In genomic region chr3:141860086-141860669, GRCh38 we compare ENCODE assay signal across 26 cellular contexts. TPM values are rescaled to one million over a fixed set of nuclear protein-coding genes. Genes with fewer than 3 reads are reported as not detected.
A peak's percentile ranks its signal among the peaks of the same experiment; 100 is the strongest.
DNase-seq lines count a peak whose midpoint lies in the region; ATAC-seq, FAIRE-seq and TF ChIP-seq lines count a peak whose summit lies in the region.
"Had no signal": no experiment of that assay in that cellular context is flagged by ENCODE, and none has a peak within 500 bp of the region (broad histone marks: within the 10 kb centered on the region; RNA-seq: fewer than 3 reads in every experiment).

No MANE protein-coding gene starts in this region.

- no peak overlapping the region for H3K9ac ChIP-seq in K562 (ENCODE audit: insufficient read depth in 1 of 2, low read depth in 2 of 2, low read length in 2 of 2)
- H3K9ac ChIP-seq in keratinocyte (ENCODE audit: control insufficient read depth, extremely low read depth, insufficient read depth, low read length), result no peak overlapping the region
- H3K9ac ChIP-seq: BLaER1 treated with 17β-estradiol and CSF1 and Interleukin-3, amounts not matched to agents 10 nM and 100 nM had no signal

- H3K79me2 ChIP-seq in K562 (ENCODE audit: control insufficient read depth, insufficient read depth, low read length) (no peaks in the 10 kb centered on the region), keratinocyte (ENCODE audit: control insufficient read depth, insufficient read depth, low read length) (no peaks in the 10 kb centered on the region)

- no peak overlapping the region for H3K4me3 Mint-ChIP-seq in activated CD8-positive, alpha-beta T cell treated with anti-CD3 and anti-CD28 coated beads, Interleukin-2, amount 10 ng/mL, durations not matched to agents 7 days and 5 days
- H3K4me3 Mint-ChIP-seq: activated CD4-positive, alpha-beta memory T cell treated with anti-CD3 and anti-CD28 coated beads for 36 hours; activated naive CD8-positive, alpha-beta T cell treated with anti-CD3 and anti-CD28 coated beads, Interleukin-2, amount 10 ng/mL, durations not matched to agents 7 days and 5 days; stimulated activated memory B cell treated with anti-CD40 and anti-IgM and Interleukin-4, amounts not matched to agents 10 μg/mL and 1 μg/mL and 100 μg/mL, for 72 hours had no signal

- H3K27ac ChIP-seq in Panc1 (ENCODE audit: low read length) (no peak overlapping the region), K562 (ENCODE audit: extremely low read depth, low read depth, low read length) (no peak overlapping the region), keratinocyte (ENCODE audit: control insufficient read depth, insufficient read depth, low read length) (no peak overlapping the region)
- H3K27ac ChIP-seq: HL-60, suprapubic skin had no signal

- no peaks in the 10 kb centered on the region for H4K20me1 ChIP-seq in K562 (replicated peaks; ENCODE audit: control insufficient read depth, insufficient read depth, low read length)
- no peaks in the 10 kb centered on the region for H4K20me1 ChIP-seq in keratinocyte (ENCODE audit: control insufficient read depth, extremely low read depth, insufficient read depth, low read length)
- H4K20me1 ChIP-seq: BLaER1 treated with 17β-estradiol and CSF1 and Interleukin-3, amounts not matched to agents 10 nM and 100 nM had no signal

- dilution Hi-C loops in keratinocyte (cut with MboI; ENCODE audit: extremely low pct_ligation_motif_present, low sequenced_read_pairs), result no loop called here

- no peaks in the 10 kb centered on the region for H3K36me3 Mint-ChIP-seq in activated CD8-positive, alpha-beta T cell treated with anti-CD3 and anti-CD28 coated beads, Interleukin-2, amount 10 ng/mL, durations not matched to agents 7 days and 5 days (ENCODE audit: low read depth)
- H3K36me3 Mint-ChIP-seq: activated CD4-positive, alpha-beta memory T cell treated with anti-CD3 and anti-CD28 coated beads for 36 hours; activated naive CD8-positive, alpha-beta T cell treated with anti-CD3 and anti-CD28 coated beads, Interleukin-2, amount 10 ng/mL, durations not matched to agents 7 days and 5 days; stimulated activated memory B cell treated with anti-CD40 and anti-IgM and Interleukin-4, amounts not matched to agents 10 μg/mL and 1 μg/mL and 100 μg/mL, for 72 hours had no signal

- peaks cover 5% of the 10 kb centered on the region for H3K27me3 Mint-ChIP-seq in activated CD8-positive, alpha-beta T cell treated with anti-CD3 and anti-CD28 coated beads, Interleukin-2, amount 10 ng/mL, durations not matched to agents 7 days and 5 days (ENCODE audit: low read depth)
- H3K27me3 Mint-ChIP-seq: activated CD4-positive, alpha-beta memory T cell treated with anti-CD3 and anti-CD28 coated beads for 36 hours; stimulated activated memory B cell treated with anti-CD40 and anti-IgM and Interleukin-4, amounts not matched to agents 10 μg/mL and 1 μg/mL and 100 μg/mL, for 72 hours had no signal

- BruUV-seq in Panc1 (replicated peaks; lab: Mats Ljungman, UMichigan) (no TSS peak), K562 (replicated peaks; lab: Mats Ljungman, UMichigan) (no TSS peak)

- 0 out of 2 replicates have a peak, but pooled peaks cover 2% of the 10 kb centered on the region for H3K27me3 ChIP-seq in Panc1 (ENCODE audit: control insufficient read depth, insufficient read depth, low read length)
- no peaks in the 10 kb centered on the region for H3K27me3 ChIP-seq in K562 (ENCODE audit: control insufficient read depth in 2 of 2, insufficient read depth in 2 of 2, low read length in 2 of 2)
- no peaks in the 10 kb centered on the region for H3K27me3 ChIP-seq in keratinocyte (ENCODE audit: control insufficient read depth, extremely low read depth, insufficient read depth, low read length)
- H3K27me3 ChIP-seq: BLaER1 treated with 17β-estradiol and CSF1 and Interleukin-3, amounts not matched to agents 10 nM and 100 nM; esophagus muscularis mucosa; gastrocnemius medialis; suprapubic skin had no signal

- H3K27ac Mint-ChIP-seq in activated CD8-positive, alpha-beta T cell treated with anti-CD3 and anti-CD28 coated beads, Interleukin-2, amount 10 ng/mL, durations not matched to agents 7 days and 5 days, result no peak overlapping the region
- H3K27ac Mint-ChIP-seq: activated CD4-positive, alpha-beta memory T cell treated with anti-CD3 and anti-CD28 coated beads for 36 hours; activated naive CD8-positive, alpha-beta T cell treated with anti-CD3 and anti-CD28 coated beads, Interleukin-2, amount 10 ng/mL, durations not matched to agents 7 days and 5 days; stimulated activated memory B cell treated with anti-CD40 and anti-IgM and Interleukin-4, amounts not matched to agents 10 μg/mL and 1 μg/mL and 100 μg/mL, for 72 hours had no signal

- H2AFZ ChIP-seq in K562 (ENCODE audit: low read depth, low read length) (peak overlapping the region; percentile 97), keratinocyte (ENCODE audit: control insufficient read depth, low read length) (no peak overlapping the region)

- no peaks in the 10 kb centered on the region for H3K4me1 ChIP-seq in Panc1 (ENCODE audit: control insufficient read depth, insufficient read depth, low read length)
- H3K4me1 ChIP-seq in K562 (replicated peaks in 1 of 2; ENCODE audit: control insufficient read depth in 2 of 2, insufficient read depth in 2 of 2, low read length in 2 of 2), result peaks cover 0 to 35% of the 10 kb centered on the region in 2 experiments; a peak in 4 of 5 replicates
- peaks cover 5% of the 10 kb centered on the region for H3K4me1 ChIP-seq in keratinocyte (ENCODE audit: control insufficient read depth, extremely low read depth, insufficient read depth, low read length)
- H3K4me1 ChIP-seq: Caco-2 had no signal

- intact Hi-C loops in Panc1 (cut with micrococcal nuclease; ENCODE audit: unreplicated experiment) (no loop called here), K562 (cut with micrococcal nuclease) (no loop called here)

- H3K36me3 ChIP-seq in Panc1 (ENCODE audit: control insufficient read depth, insufficient read depth, low read length) (no peaks in the 10 kb centered on the region), K562 (ENCODE audit: control insufficient read depth, insufficient read depth, low read length) (no peaks in the 10 kb centered on the region), keratinocyte (ENCODE audit: control insufficient read depth in 2 of 2, extremely low read depth in 1 of 2, insufficient read depth in 2 of 2, low read length in 2 of 2) (no peaks in the 10 kb centered on the region)
- H3K36me3 ChIP-seq: BLaER1 treated with 17β-estradiol and CSF1 and Interleukin-3, amounts not matched to agents 10 nM and 100 nM; esophagus muscularis mucosa; gastrocnemius medialis; suprapubic skin had no signal

- no peaks in the 10 kb centered on the region for H3K4me1 Mint-ChIP-seq in activated CD8-positive, alpha-beta T cell treated with anti-CD3 and anti-CD28 coated beads, Interleukin-2, amount 10 ng/mL, durations not matched to agents 7 days and 5 days (ENCODE audit: low read depth)

- DNase-seq in Panc1 (ENCODE audit: low read depth, low spot score) (no peak), K562 (ENCODE audit: extremely low read depth in 1 of 4, low spot score in 3 of 4) (no peak), keratinocyte (ENCODE audit: low read depth, low spot score) (no peak), pons (ENCODE audit: low spot score) (peak; percentile 11), NCI-H1694 treated with DMSO at 0.1 percent for 48 hours (lab: John Stamatoyannopoulos, UW) (no peak)
- no peak for DNase-seq in activated CD8-positive, alpha-beta T cell treated with anti-CD3 and anti-CD28 coated beads, Interleukin-2, amount 10 ng/mL, durations not matched to agents 7 days and 5 days
- DNase-seq: activated CD4-positive, alpha-beta memory T cell treated with anti-CD3 and anti-CD28 coated beads for 36 hours; activated CD4-positive, CD25-positive, alpha-beta regulatory T cell; activated effector memory CD4-positive, alpha-beta T cell treated with Interleukin-2 at 50 U/mL for 16 hours; activated naive CD8-positive, alpha-beta T cell treated with anti-CD3 and anti-CD28 coated beads, Interleukin-2, amount 10 ng/mL, durations not matched to agents 7 days and 5 days; Caco-2; DMS79 treated with DMSO at 0.1 percent for 48 hours; gastrocnemius medialis; HCEC 1CT; NCI-H1048; NCI-H187; NCI-H69; nucleus accumbens had no signal

- POLR2A ChIA-PET in Panc1 (lab: Charles Lee) (no interaction called here), K562 (lab: Yijun Ruan, JAX) (interaction anchor here (1.3 to 2.5 kb wide), 3 partner anchors 9 to 16 kb away, joined by 3 to 12 read pairs (median 11); partner anchors contain the start of gene ATP1B3)
- POLR2A ChIA-PET in activated CD8-positive, alpha-beta T cell treated with anti-CD3 and anti-CD28 coated beads, Interleukin-2, amount 10 ng/mL, durations not matched to agents 7 days and 5 days (lab: Charles Lee), result no interaction called here

- H3K9me3 ChIP-seq in Panc1 (ENCODE audit: control insufficient read depth, insufficient read depth, low read depth, low read length) (no peaks in the 10 kb centered on the region), K562 (replicated peaks; ENCODE audit: control insufficient read depth, insufficient read depth, low read depth, low read length) (no peaks in the 10 kb centered on the region), keratinocyte (ENCODE audit: control insufficient read depth, low read depth, low read length) (no peaks in the 10 kb centered on the region)
- H3K9me3 ChIP-seq: BLaER1 treated with 17β-estradiol and CSF1 and Interleukin-3, amounts not matched to agents 10 nM and 100 nM; Caco-2; esophagus muscularis mucosa; gastrocnemius medialis; suprapubic skin had no signal

- in situ Hi-C loops in Panc1 (cut with HindIII; ENCODE audit: low pct_unique_long_range_greater_than_20kb, low sequenced_read_pairs), result no loop called here
- in situ Hi-C loops in K562 (cut with MboI), result no loop called here

- ATAC-seq in Panc1, result peak; percentile 56; the same call in 1 of the 2 replicates
- ATAC-seq in K562, result peak; percentile 56
- ATAC-seq in activated CD8-positive, alpha-beta T cell treated with anti-CD3 and anti-CD28 coated beads, Interleukin-2, amount 10 ng/mL, durations not matched to agents 7 days and 5 days, result no peak
- ATAC-seq in HG03045 (IDR thresholded peaks at IDR 0.05; ENCODE audit: unreplicated experiment), result no peak
- ATAC-seq: stimulated activated memory B cell treated with anti-CD40 and anti-IgM and Interleukin-4, amounts not matched to agents 10 μg/mL and 1 μg/mL and 100 μg/mL, for 72 hours had no signal

- TF ChIP-seq RAD21 in K562 (CRISPR knock-in tag; conservative IDR thresholded peaks at IDR 0.05 in 1 of 2, IDR thresholded peaks at IDR 0.05 in 1 of 2), result no peak

- H3K9me1 ChIP-seq in K562 (ENCODE audit: control insufficient read depth, insufficient read depth, low read length) (no peaks in the 10 kb centered on the region), keratinocyte (ENCODE audit: control insufficient read depth, extremely low read depth, insufficient read depth, low read length) (no peaks in the 10 kb centered on the region)

- H3K4me3 ChIP-seq in Panc1 (ENCODE audit: low read depth in 2 of 2, low read length in 2 of 2) (no peak overlapping the region), K562 (no peak overlapping the region), keratinocyte (ENCODE audit: control insufficient read depth in 2 of 3, extremely low read depth in 1 of 3, insufficient read depth in 2 of 3, low read depth in 1 of 3, low read length in 3 of 3) (no peak overlapping the region)
- H3K4me3 ChIP-seq: BLaER1 treated with 17β-estradiol and CSF1 and Interleukin-3, amounts not matched to agents 10 nM and 100 nM; esophagus muscularis mucosa; gastrocnemius medialis; lung; suprapubic skin had no signal

- FAIRE-seq in K562 (lab: Jason Lieb, UNC) (no peak), keratinocyte (lab: Jason Lieb, UNC) (peak; percentile 23)
- FAIRE-seq: islet of Langerhans had no signal

- no peaks in the 10 kb centered on the region for H3K9me3 Mint-ChIP-seq in activated CD8-positive, alpha-beta T cell treated with anti-CD3 and anti-CD28 coated beads, Interleukin-2, amount 10 ng/mL, durations not matched to agents 7 days and 5 days (ENCODE audit: insufficient read depth)
- H3K9me3 Mint-ChIP-seq: activated CD4-positive, alpha-beta memory T cell treated with anti-CD3 and anti-CD28 coated beads for 36 hours; activated naive CD8-positive, alpha-beta T cell treated with anti-CD3 and anti-CD28 coated beads, Interleukin-2, amount 10 ng/mL, durations not matched to agents 7 days and 5 days; stimulated activated memory B cell treated with anti-CD40 and anti-IgM and Interleukin-4, amounts not matched to agents 10 μg/mL and 1 μg/mL and 100 μg/mL, for 72 hours had no signal

- TF ChIP-seq CTCF in Panc1 (IDR thresholded peaks at IDR 0.05), result no peak
- TF ChIP-seq CTCF in K562 (IDR thresholded peaks at IDR 0.05 in 2 of 3, conservative IDR thresholded peaks at IDR 0.05 in 1 of 3; ENCODE audit: insufficient read depth in 2 of 3, low read depth in 1 of 3, low read length in 3 of 3), result no peak
- no peak for TF ChIP-seq CTCF in keratinocyte (optimal IDR thresholded peaks at IDR 0.05 in 1 of 3, IDR thresholded peaks at IDR 0.05 in 1 of 3, conservative IDR thresholded peaks at IDR 0.05 in 1 of 3; ENCODE audit: extremely low read depth in 1 of 3, insufficient read depth in 2 of 3, low read length in 3 of 3)

- 58% methylated on average over 2 of the region's 2 CpGs for WGBS in K562 (ENCODE audit: insufficient coverage, low coverage, missing lambda C conversion rate)

- TF ChIP-seq EP300 in K562 (IDR thresholded peaks at IDR 0.05; ENCODE audit: low read length), result no peak

- H3K4me2 ChIP-seq in K562 (ENCODE audit: insufficient read depth, low read length), result no peak overlapping the region
- no peak overlapping the region for H3K4me2 ChIP-seq in keratinocyte (ENCODE audit: control insufficient read depth, extremely low read depth, insufficient read depth, low read depth, low read length)

- no peak for TF ChIP-seq POLR2A in K562 (conservative IDR thresholded peaks at IDR 0.05)

- CTCF ChIA-PET in Panc1 (lab: Charles Lee), result no interaction called here
- CTCF ChIA-PET in K562 (lab: Yijun Ruan, JAX; ENCODE audit: low intra/inter-chr PET ratio), result no interaction called here
- CTCF ChIA-PET in activated CD8-positive, alpha-beta T cell treated with anti-CD3 and anti-CD28 coated beads, Interleukin-2, amount 10 ng/mL, durations not matched to agents 7 days and 5 days (lab: Charles Lee), result interaction anchor here (0.7 to 1.3 kb wide), 2 partner anchors 121 to 260 kb away, joined by 3 to 4 read pairs; partner anchors contain the start of gene RNF7

RNA-seq across cellular contexts. Expression of gene ATP1B3, which starts 16.3 kb away (rescaled TPM):
- 201 TPM for total RNA-seq in Panc1 (2021; ENCODE audit: unreplicated experiment)
- polyA plus RNA-seq in Panc1 (2012; ENCODE audit: insufficient read length), result 138 TPM
- 155 and 386 TPM in 2 replicates for total RNA-seq in K562 (2011; cell fraction: chromatin; rRNA removed; ENCODE audit: low replicate concordance)
- total RNA-seq in K562 (2011; cell fraction: nucleolus; rRNA removed), result 130 and 132 TPM in 2 replicates
- 338 and 395 TPM in 2 replicates for total RNA-seq in K562 (2011; cell fraction: nucleoplasm; rRNA removed)
- total RNA-seq in K562 (2014; rRNA removed), result 48.3 and 68.9 TPM in 2 replicates
- 181 and 192 TPM in 2 replicates for total RNA-seq in K562 (2014; rRNA removed; fragmentation: Illumina TruSeq; extraction: Trizol)
- total RNA-seq in K562 (2015; rRNA removed; fragmentation: Illumina TruSeq; extraction: Trizol), result 109 and 113 TPM in 2 replicates
- total RNA-seq in K562 (2021), result 201 and 202 TPM in 2 replicates
- polyA plus RNA-seq in K562 (2011; rRNA removed), result 166 and 168 TPM in 2 replicates
- 60.8 and 184 TPM in 2 replicates for polyA plus RNA-seq in K562 (2011; cell fraction: cytosol; rRNA removed)
- polyA plus RNA-seq in K562 (2011; cell fraction: nucleus; rRNA removed), result 54.2 and 111 TPM in 2 replicates
- 169 and 188 TPM in 2 replicates for polyA plus RNA-seq in K562 (2012)
- 153 and 179 TPM in 2 replicates for polyA plus RNA-seq in K562 (2014; fragmentation: Illumina TruSeq; extraction: Trizol)
- 10 to 100 TPM; 81.6 to 95.3 TPM for polyA plus RNA-seq in K562 (2014; fragmentation: Nextera tagmentation; extraction: Ambion mirVana)
- 107 and 123 TPM in 2 replicates for polyA plus RNA-seq in K562 (2014; rRNA removed)
- 226 and 248 TPM in 2 replicates for polyA minus RNA-seq in K562 (2011; rRNA and poly(A)+ RNA removed)
- polyA minus RNA-seq in K562 (2011; cell fraction: cytosol; rRNA and poly(A)+ RNA removed), result 62.8 and 80.9 TPM in 2 replicates
- polyA minus RNA-seq in K562 (2011; cell fraction: nucleus; rRNA and poly(A)+ RNA removed), result 22.8 and 33.3 TPM in 2 replicates
- polyA plus RNA-seq in keratinocyte, result 231 to 345 TPM (median 308 TPM) in 3 replicates
- 171 TPM for polyA plus RNA-seq in keratinocyte (2011; ENCODE audit: low read depth)
- polyA plus RNA-seq in keratinocyte (2011; cell fraction: cytosol; rRNA removed), result 226 and 445 TPM in 2 replicates
- polyA plus RNA-seq in keratinocyte (2011; cell fraction: nucleus; rRNA removed), result 446 and 608 TPM in 2 replicates
- 221 and 278 TPM in 2 replicates for polyA plus RNA-seq in keratinocyte (2012; ENCODE audit: low replicate concordance)
- 67.4 to 328 TPM (median 134 TPM) in 3 replicates for polyA minus RNA-seq in keratinocyte
- polyA minus RNA-seq in keratinocyte (2011; cell fraction: cytosol; rRNA and poly(A)+ RNA removed), result 123 TPM
- 89.8 and 171 TPM in 2 replicates for polyA minus RNA-seq in keratinocyte (2011; cell fraction: nucleus; rRNA and poly(A)+ RNA removed)
- 100 to 1,000 TPM; 108 to 122 TPM for total RNA-seq in activated CD8-positive, alpha-beta T cell treated with anti-CD3 and anti-CD28 coated beads, Interleukin-2, amount 10 ng/mL, durations not matched to agents 7 days and 5 days

Comparison
In these comparisons a context has a peak if more than half of its experiments do, and no peak if none do; other contexts are left out.
1. ATAC-seq: peak in Panc1 (single experiment) and K562 (single experiment); none in activated CD8-positive, alpha-beta T cell treated with anti-CD3 and anti-CD28 coated beads, Interleukin-2, amount 10 ng/mL, durations not matched to agents 7 days and 5 days (single experiment) and HG03045 (single experiment).